ENCODE assay signal across 2 cellular contexts in the genomic region with DNA sequence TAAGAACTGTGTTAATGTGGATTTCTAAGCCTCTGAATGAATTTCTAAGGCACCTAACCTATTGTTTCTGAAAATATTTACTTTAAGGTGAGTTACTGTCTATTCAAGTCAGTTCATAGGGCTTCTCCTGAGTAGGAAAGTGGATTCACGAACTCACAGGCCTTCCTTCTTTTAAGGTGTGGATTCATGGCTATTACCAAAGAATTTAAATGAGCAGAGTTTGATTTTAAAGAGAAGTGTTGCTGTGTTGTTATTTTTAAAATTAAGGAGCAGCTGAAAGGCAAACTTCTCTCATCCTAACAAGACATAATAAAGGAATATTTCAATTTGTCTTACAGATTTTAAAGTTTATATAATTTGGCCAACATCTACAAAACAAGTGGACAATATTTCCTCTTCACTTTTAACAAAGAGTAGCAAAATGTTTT.
TF ChIP-seq lines count a peak whose summit lies in the region.

No MANE protein-coding gene starts in this region.

TF ChIP-seq in WTC11, 78 proteins besides CTCF, POLR2A, EP300 and RAD21 (continued from another document):
- TF ChIP-seq, protein P1, sequence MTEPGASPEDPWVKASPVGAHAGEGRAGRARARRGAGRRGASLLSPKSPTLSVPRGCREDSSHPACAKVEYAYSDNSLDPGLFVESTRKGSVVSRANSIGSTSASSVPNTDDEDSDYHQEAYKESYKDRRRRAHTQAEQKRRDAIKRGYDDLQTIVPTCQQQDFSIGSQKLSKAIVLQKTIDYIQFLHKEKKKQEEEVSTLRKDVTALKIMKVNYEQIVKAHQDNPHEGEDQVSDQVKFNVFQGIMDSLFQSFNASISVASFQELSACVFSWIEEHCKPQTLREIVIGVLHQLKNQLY (CRISPR knock-in tag; IDR thresholded peaks at IDR 0.05), result no peak
- TF ChIP-seq, protein P2, sequence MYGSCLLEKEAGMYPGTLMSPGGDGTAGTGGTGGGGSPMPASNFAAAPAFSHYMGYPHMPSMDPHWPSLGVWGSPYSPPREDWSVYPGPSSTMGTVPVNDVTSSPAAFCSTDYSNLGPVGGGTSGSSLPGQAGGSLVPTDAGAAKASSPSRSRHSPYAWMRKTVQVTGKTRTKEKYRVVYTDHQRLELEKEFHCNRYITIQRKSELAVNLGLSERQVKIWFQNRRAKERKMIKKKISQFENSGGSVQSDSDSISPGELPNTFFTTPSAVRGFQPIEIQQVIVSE (CRISPR knock-in tag; IDR thresholded peaks at IDR 0.05; ENCODE audit: borderline replicate concordance), result 0 out of 2 replicates have a peak, but pooled peaks have one; percentile 64

TF ChIP-seq in HepG2, 621 proteins besides CTCF, POLR2A, EP300 and RAD21 (continued from another document and continues in another):
- 0 out of 2 replicates have a peak, but pooled peaks have one; percentile 5 for TF ChIP-seq ZFP90 (CRISPR knock-in tag; IDR thresholded peaks at IDR 0.05; ENCODE audit: borderline replicate concordance)
- no peak for TF ChIP-seq REXO4 (CRISPR knock-in tag; IDR thresholded peaks at IDR 0.05; ENCODE audit: borderline replicate concordance)
- TF ChIP-seq ARID2 (CRISPR knock-in tag; IDR thresholded peaks at IDR 0.05; ENCODE audit: borderline replicate concordance), result 0 out of 2 replicates have a peak, but pooled peaks have one; percentile 17
- 0 out of 2 replicates have a peak, but pooled peaks have one; percentile 3 for TF ChIP-seq TGIF2 (CRISPR knock-in tag; IDR thresholded peaks at IDR 0.05)
- 0 out of 2 replicates have a peak, but pooled peaks have one; percentile 5 for TF ChIP-seq CCDC6 (CRISPR knock-in tag; IDR thresholded peaks at IDR 0.05)
- TF ChIP-seq, protein P3, sequence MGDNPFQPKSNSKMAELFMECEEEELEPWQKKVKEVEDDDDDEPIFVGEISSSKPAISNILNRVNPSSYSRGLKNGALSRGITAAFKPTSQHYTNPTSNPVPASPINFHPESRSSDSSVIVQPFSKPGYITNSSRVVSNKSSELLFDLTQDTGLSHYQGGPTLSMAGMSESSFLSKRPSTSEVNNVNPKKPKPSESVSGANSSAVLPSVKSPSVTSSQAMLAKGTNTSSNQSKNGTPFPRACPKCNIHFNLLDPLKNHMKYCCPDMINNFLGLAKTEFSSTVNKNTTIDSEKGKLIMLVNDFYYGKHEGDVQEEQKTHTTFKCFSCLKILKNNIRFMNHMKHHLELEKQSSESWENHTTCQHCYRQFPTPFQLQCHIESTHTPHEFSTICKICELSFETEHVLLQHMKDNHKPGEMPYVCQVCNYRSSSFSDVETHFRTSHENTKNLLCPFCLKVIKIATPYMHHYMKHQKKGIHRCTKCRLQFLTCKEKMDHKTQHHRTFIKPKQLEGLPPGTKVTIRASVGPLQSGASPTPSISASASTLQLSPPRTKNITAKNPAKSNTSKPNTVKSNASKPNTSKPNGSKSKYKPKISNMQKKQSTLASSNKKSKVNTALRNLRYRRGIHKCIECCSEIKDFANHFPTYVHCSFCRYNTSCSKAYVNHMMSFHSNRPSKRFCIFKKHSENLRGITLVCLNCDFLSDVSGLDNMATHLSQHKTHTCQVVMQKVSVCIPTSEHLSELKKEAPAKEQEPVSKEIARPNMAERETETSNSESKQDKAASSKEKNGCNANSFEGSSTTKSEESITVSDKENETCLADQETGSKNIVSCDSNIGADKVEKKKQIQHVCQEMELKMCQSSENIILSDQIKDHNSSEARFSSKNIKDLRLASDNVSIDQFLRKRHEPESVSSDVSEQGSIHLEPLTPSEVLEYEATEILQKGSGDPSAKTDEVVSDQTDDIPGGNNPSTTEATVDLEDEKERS (CRISPR knock-in tag; IDR thresholded peaks at IDR 0.05), result 0 out of 2 replicates have a peak, but pooled peaks have one; percentile 6
- TF ChIP-seq, protein P4, sequence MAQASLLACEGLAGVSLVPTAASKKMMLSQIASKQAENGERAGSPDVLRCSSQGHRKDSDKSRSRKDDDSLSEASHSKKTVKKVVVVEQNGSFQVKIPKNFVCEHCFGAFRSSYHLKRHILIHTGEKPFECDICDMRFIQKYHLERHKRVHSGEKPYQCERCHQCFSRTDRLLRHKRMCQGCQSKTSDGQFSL (CRISPR knock-in tag; IDR thresholded peaks at IDR 0.05), result no peak
- TF ChIP-seq, protein P5, sequence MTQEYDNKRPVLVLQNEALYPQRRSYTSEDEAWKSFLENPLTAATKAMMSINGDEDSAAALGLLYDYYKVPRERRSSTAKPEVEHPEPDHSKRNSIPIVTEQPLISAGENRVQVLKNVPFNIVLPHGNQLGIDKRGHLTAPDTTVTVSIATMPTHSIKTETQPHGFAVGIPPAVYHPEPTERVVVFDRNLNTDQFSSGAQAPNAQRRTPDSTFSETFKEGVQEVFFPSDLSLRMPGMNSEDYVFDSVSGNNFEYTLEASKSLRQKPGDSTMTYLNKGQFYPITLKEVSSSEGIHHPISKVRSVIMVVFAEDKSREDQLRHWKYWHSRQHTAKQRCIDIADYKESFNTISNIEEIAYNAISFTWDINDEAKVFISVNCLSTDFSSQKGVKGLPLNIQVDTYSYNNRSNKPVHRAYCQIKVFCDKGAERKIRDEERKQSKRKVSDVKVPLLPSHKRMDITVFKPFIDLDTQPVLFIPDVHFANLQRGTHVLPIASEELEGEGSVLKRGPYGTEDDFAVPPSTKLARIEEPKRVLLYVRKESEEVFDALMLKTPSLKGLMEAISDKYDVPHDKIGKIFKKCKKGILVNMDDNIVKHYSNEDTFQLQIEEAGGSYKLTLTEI (CRISPR knock-in tag; conservative IDR thresholded peaks at IDR 0.05), result no peak
- no peak for TF ChIP-seq DNMT1 (CRISPR knock-in tag; IDR thresholded peaks at IDR 0.05)
- TF ChIP-seq ZNF10 (CRISPR knock-in tag; IDR thresholded peaks at IDR 0.05; ENCODE audit: borderline replicate concordance, low read depth), result no peak
- no peak for TF ChIP-seq ZFP36L2 (CRISPR knock-in tag; IDR thresholded peaks at IDR 0.05)
- TF ChIP-seq ZNF556 (CRISPR knock-in tag; IDR thresholded peaks at IDR 0.05; ENCODE audit: borderline replicate concordance), result no peak
- 0 out of 2 replicates have a peak, but pooled peaks have one; percentile 9 for TF ChIP-seq HOXA5 (CRISPR knock-in tag; IDR thresholded peaks at IDR 0.05)
- no peak for TF ChIP-seq TCF7 (IDR thresholded peaks at IDR 0.05; ENCODE audit: low read depth)
- no peak for TF ChIP-seq SRY (CRISPR knock-in tag; IDR thresholded peaks at IDR 0.05)
- TF ChIP-seq, protein P6, sequence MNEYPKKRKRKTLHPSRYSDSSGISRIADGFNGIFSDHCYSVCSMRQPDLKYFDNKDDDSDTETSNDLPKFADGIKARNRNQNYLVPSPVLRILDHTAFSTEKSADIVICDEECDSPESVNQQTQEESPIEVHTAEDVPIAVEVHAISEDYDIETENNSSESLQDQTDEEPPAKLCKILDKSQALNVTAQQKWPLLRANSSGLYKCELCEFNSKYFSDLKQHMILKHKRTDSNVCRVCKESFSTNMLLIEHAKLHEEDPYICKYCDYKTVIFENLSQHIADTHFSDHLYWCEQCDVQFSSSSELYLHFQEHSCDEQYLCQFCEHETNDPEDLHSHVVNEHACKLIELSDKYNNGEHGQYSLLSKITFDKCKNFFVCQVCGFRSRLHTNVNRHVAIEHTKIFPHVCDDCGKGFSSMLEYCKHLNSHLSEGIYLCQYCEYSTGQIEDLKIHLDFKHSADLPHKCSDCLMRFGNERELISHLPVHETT (CRISPR knock-in tag; conservative IDR thresholded peaks at IDR 0.05), result no peak; the same call in 1 of the 2 replicates
- no peak; the same call in 1 of the 2 replicates for TF ChIP-seq MIER3 (CRISPR knock-in tag; IDR thresholded peaks at IDR 0.05; ENCODE audit: borderline replicate concordance)
- TF ChIP-seq ZFP82 (CRISPR knock-in tag; IDR thresholded peaks at IDR 0.05; ENCODE audit: borderline replicate concordance), result 0 out of 2 replicates have a peak, but pooled peaks have one; percentile 15
- TF ChIP-seq, protein P7, sequence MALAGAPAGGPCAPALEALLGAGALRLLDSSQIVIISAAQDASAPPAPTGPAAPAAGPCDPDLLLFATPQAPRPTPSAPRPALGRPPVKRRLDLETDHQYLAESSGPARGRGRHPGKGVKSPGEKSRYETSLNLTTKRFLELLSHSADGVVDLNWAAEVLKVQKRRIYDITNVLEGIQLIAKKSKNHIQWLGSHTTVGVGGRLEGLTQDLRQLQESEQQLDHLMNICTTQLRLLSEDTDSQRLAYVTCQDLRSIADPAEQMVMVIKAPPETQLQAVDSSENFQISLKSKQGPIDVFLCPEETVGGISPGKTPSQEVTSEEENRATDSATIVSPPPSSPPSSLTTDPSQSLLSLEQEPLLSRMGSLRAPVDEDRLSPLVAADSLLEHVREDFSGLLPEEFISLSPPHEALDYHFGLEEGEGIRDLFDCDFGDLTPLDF (CRISPR knock-in tag; IDR thresholded peaks at IDR 0.05), result 0 out of 2 replicates have a peak, but pooled peaks have one; percentile 17
- TF ChIP-seq HOXD1 (CRISPR knock-in tag; IDR thresholded peaks at IDR 0.05), result no peak
- no peak for TF ChIP-seq SMARCC2 (IDR thresholded peaks at IDR 0.05)
- no peak for TF ChIP-seq WIZ (CRISPR knock-in tag; IDR thresholded peaks at IDR 0.05)
- 0 out of 2 replicates have a peak, but pooled peaks have one; percentile 4 for TF ChIP-seq KAT8 (CRISPR knock-in tag; IDR thresholded peaks at IDR 0.05)
- TF ChIP-seq, protein P8, sequence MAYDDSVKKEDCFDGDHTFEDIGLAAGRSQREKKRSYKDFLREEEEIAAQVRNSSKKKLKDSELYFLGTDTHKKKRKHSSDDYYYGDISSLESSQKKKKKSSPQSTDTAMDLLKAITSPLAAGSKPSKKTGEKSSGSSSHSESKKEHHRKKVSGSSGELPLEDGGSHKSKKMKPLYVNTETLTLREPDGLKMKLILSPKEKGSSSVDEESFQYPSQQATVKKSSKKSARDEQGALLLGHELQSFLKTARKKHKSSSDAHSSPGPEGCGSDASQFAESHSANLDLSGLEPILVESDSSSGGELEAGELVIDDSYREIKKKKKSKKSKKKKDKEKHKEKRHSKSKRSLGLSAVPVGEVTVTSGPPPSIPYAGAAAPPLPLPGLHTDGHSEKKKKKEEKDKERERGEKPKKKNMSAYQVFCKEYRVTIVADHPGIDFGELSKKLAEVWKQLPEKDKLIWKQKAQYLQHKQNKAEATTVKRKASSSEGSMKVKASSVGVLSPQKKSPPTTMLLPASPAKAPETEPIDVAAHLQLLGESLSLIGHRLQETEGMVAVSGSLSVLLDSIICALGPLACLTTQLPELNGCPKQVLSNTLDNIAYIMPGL (CRISPR knock-in tag; IDR thresholded peaks at IDR 0.05; ENCODE audit: borderline replicate concordance in 1 of 2, low read depth in 1 of 2), result 0 out of 4 replicates have a peak, but pooled peaks of 1 of the 2 experiments have one; percentile 58
- TF ChIP-seq MTA1 (CRISPR knock-in tag; IDR thresholded peaks at IDR 0.05; ENCODE audit: borderline replicate concordance), result no peak
- TF ChIP-seq CREM (IDR thresholded peaks at IDR 0.05), result peak; percentile 17
- no peak for TF ChIP-seq CREM (CRISPR knock-in tag; IDR thresholded peaks at IDR 0.05)
- TF ChIP-seq KMT2B (CRISPR knock-in tag; IDR thresholded peaks at IDR 0.05), result no peak
- TF ChIP-seq, protein P9, sequence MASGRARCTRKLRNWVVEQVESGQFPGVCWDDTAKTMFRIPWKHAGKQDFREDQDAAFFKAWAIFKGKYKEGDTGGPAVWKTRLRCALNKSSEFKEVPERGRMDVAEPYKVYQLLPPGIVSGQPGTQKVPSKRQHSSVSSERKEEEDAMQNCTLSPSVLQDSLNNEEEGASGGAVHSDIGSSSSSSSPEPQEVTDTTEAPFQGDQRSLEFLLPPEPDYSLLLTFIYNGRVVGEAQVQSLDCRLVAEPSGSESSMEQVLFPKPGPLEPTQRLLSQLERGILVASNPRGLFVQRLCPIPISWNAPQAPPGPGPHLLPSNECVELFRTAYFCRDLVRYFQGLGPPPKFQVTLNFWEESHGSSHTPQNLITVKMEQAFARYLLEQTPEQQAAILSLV (CRISPR knock-in tag; IDR thresholded peaks at IDR 0.05; ENCODE audit: borderline replicate concordance), result no peak
- TF ChIP-seq, protein P10, sequence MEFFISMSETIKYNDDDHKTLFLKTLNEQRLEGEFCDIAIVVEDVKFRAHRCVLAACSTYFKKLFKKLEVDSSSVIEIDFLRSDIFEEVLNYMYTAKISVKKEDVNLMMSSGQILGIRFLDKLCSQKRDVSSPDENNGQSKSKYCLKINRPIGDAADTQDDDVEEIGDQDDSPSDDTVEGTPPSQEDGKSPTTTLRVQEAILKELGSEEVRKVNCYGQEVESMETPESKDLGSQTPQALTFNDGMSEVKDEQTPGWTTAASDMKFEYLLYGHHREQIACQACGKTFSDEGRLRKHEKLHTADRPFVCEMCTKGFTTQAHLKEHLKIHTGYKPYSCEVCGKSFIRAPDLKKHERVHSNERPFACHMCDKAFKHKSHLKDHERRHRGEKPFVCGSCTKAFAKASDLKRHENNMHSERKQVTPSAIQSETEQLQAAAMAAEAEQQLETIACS (CRISPR knock-in tag; IDR thresholded peaks at IDR 0.05), result no peak
- TF ChIP-seq, protein P11, sequence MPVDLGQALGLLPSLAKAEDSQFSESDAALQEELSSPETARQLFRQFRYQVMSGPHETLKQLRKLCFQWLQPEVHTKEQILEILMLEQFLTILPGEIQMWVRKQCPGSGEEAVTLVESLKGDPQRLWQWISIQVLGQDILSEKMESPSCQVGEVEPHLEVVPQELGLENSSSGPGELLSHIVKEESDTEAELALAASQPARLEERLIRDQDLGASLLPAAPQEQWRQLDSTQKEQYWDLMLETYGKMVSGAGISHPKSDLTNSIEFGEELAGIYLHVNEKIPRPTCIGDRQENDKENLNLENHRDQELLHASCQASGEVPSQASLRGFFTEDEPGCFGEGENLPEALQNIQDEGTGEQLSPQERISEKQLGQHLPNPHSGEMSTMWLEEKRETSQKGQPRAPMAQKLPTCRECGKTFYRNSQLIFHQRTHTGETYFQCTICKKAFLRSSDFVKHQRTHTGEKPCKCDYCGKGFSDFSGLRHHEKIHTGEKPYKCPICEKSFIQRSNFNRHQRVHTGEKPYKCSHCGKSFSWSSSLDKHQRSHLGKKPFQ (CRISPR knock-in tag; IDR thresholded peaks at IDR 0.05; ENCODE audit: insufficient replicate concordance), result no peak
- no peak for TF ChIP-seq CEBPG (CRISPR knock-in tag; IDR thresholded peaks at IDR 0.05)
- no peak for TF ChIP-seq GPN1 (CRISPR knock-in tag; IDR thresholded peaks at IDR 0.05; ENCODE audit: borderline replicate concordance)
- no peak for TF ChIP-seq ZSCAN31 (CRISPR knock-in tag; IDR thresholded peaks at IDR 0.05; ENCODE audit: low read depth)
- no peak for TF ChIP-seq MAFG (CRISPR knock-in tag; IDR thresholded peaks at IDR 0.05)
- no peak for TF ChIP-seq SP5 (CRISPR knock-in tag; IDR thresholded peaks at IDR 0.05; ENCODE audit: borderline replicate concordance, low read depth)
